In genomic region chr5:138440226-138441073, GRCh38 we compare ENCODE assay signal across 11 cellular contexts. TPM values are rescaled to one million over a fixed set of nuclear protein-coding genes. Genes with fewer than 3 reads are reported as not detected.
A peak's percentile ranks its signal among the peaks of the same experiment; 100 is the strongest.
DNase-seq lines count a peak whose midpoint lies in the region; ATAC-seq lines count a peak whose summit lies in the region.
"Had no signal": no experiment of that assay in that cellular context is flagged by ENCODE, and none has a peak within 500 bp of the region (broad histone marks: within the 10 kb centered on the region; RNA-seq: fewer than 3 reads in every experiment).

No MANE protein-coding gene starts in this region.

- peak overlapping the region; percentile 61 for H3K4me3 Mint-ChIP-seq in activated T-helper 1 cell treated with anti-CD3 and anti-CD28 coated beads, Interleukin-12 subunit alpha, Interleukin-12 subunit beta, Interleukin-2, Interleukin-4 antibody, amounts not matched to agents 30 ng/mL and 10 ng/mL and 1 ng/mL, durations not matched to agents 14 hours and 24 hours and 36 hours

- H3K36me3 Mint-ChIP-seq in activated T-helper 1 cell treated with anti-CD3 and anti-CD28 coated beads, Interleukin-12 subunit alpha, Interleukin-12 subunit beta, Interleukin-2, Interleukin-4 antibody, amounts not matched to agents 30 ng/mL and 10 ng/mL and 1 ng/mL, durations not matched to agents 14 hours and 24 hours and 36 hours (ENCODE audit: low read depth): peaks cover 12% of the 10 kb centered on the region

- intact Hi-C loops in left cardiac atrium (cut with DNase I): no loop called here
- intact Hi-C loops in left ventricle myocardium superior (cut with micrococcal nuclease): no loop called here
- intact Hi-C loops in activated T-helper 1 cell treated with anti-CD3 and anti-CD28 coated beads, Interleukin-12 subunit alpha, Interleukin-12 subunit beta, Interleukin-2, Interleukin-4 antibody, amounts not matched to agents 30 ng/mL and 10 ng/mL and 1 ng/mL, durations not matched to agents 14 hours and 24 hours and 36 hours (cut with micrococcal nuclease): no loop called here

- peaks cover 6% of the 10 kb centered on the region for H3K27me3 Mint-ChIP-seq in activated T-helper 1 cell treated with anti-CD3 and anti-CD28 coated beads, Interleukin-12 subunit alpha, Interleukin-12 subunit beta, Interleukin-2, Interleukin-4 antibody, amounts not matched to agents 30 ng/mL and 10 ng/mL and 1 ng/mL, durations not matched to agents 14 hours and 24 hours and 36 hours (ENCODE audit: insufficient read depth)
- H3K27me3 Mint-ChIP-seq: CD4-positive, CD25-positive, alpha-beta regulatory T cell had no signal

- ATAC-seq in left cardiac atrium (no peak), left ventricle myocardium superior (no peak), HG03432 (IDR thresholded peaks at IDR 0.05; ENCODE audit: unreplicated experiment) (no peak)

- peak overlapping the region; percentile 59 for H3K27ac ChIP-seq in temporal lobe (ENCODE audit: low read depth, low read length)

- no peak overlapping the region for H3K27ac Mint-ChIP-seq in activated T-helper 1 cell treated with anti-CD3 and anti-CD28 coated beads, Interleukin-12 subunit alpha, Interleukin-12 subunit beta, Interleukin-2, Interleukin-4 antibody, amounts not matched to agents 30 ng/mL and 10 ng/mL and 1 ng/mL, durations not matched to agents 14 hours and 24 hours and 36 hours
- H3K27ac Mint-ChIP-seq: CD4-positive, CD25-positive, alpha-beta regulatory T cell had no signal

- H3K4me1 Mint-ChIP-seq in activated T-helper 1 cell treated with anti-CD3 and anti-CD28 coated beads, Interleukin-12 subunit alpha, Interleukin-12 subunit beta, Interleukin-2, Interleukin-4 antibody, amounts not matched to agents 30 ng/mL and 10 ng/mL and 1 ng/mL, durations not matched to agents 14 hours and 24 hours and 36 hours (ENCODE audit: low read depth): peaks cover 13% of the 10 kb centered on the region

- no peaks in the 10 kb centered on the region for H3K9me3 Mint-ChIP-seq in activated T-helper 1 cell treated with anti-CD3 and anti-CD28 coated beads, Interleukin-12 subunit alpha, Interleukin-12 subunit beta, Interleukin-2, Interleukin-4 antibody, amounts not matched to agents 30 ng/mL and 10 ng/mL and 1 ng/mL, durations not matched to agents 14 hours and 24 hours and 36 hours

- DNase-seq in left cardiac atrium: peak; percentile 26
- DNase-seq in left ventricle myocardium superior: no peak
- no peak for DNase-seq in activated T-helper 1 cell treated with anti-CD3 and anti-CD28 coated beads, Interleukin-12 subunit alpha, Interleukin-12 subunit beta, Interleukin-2, Interleukin-4 antibody, amounts not matched to agents 30 ng/mL and 10 ng/mL and 1 ng/mL, durations not matched to agents 14 hours and 24 hours and 36 hours (ENCODE audit: low spot score)
- DNase-seq in islet precursor cell: peak; percentile 53
- no peak for DNase-seq in pons (ENCODE audit: low spot score)
- no peak for DNase-seq in NCI-H69 (lab: John Stamatoyannopoulos, UW)
- DNase-seq: CD4-positive, CD25-positive, alpha-beta regulatory T cell; foreskin fibroblast; MM.1S had no signal

RNA-seq across cellular contexts. Expression of gene REEP2, which starts 1.6 kb away (rescaled TPM):
- 10 to 100 TPM; 15.6 to 17.0 TPM for total RNA-seq in left cardiac atrium
- 6.3 TPM for total RNA-seq in left ventricle myocardium superior
- total RNA-seq in activated T-helper 1 cell treated with anti-CD3 and anti-CD28 coated beads, Interleukin-12 subunit alpha, Interleukin-12 subunit beta, Interleukin-2, Interleukin-4 antibody, amounts not matched to agents 30 ng/mL and 10 ng/mL and 1 ng/mL, durations not matched to agents 14 hours and 24 hours and 36 hours: 5.1 and 5.4 TPM in 2 replicates
- 73.5 TPM for total RNA-seq in temporal lobe
- total RNA-seq: CD4-positive, CD25-positive, alpha-beta regulatory T cell had no signal

RNA-seq across cellular contexts. Expression of gene EGR1, which starts 24.8 kb away (rescaled TPM):
- total RNA-seq in left cardiac atrium: 10 to 100 TPM; 29.1 to 71.9 TPM
- 6.4 TPM for total RNA-seq in left ventricle myocardium superior
- total RNA-seq in activated T-helper 1 cell treated with anti-CD3 and anti-CD28 coated beads, Interleukin-12 subunit alpha, Interleukin-12 subunit beta, Interleukin-2, Interleukin-4 antibody, amounts not matched to agents 30 ng/mL and 10 ng/mL and 1 ng/mL, durations not matched to agents 14 hours and 24 hours and 36 hours: 42.8 and 43.0 TPM in 2 replicates
- 3.2 TPM for total RNA-seq in temporal lobe

Comparison
In these comparisons a context has a peak if more than half of its experiments do, and no peak if none do; other contexts are left out.
1. DNase-seq: peak in left cardiac atrium (single experiment) and islet precursor cell (single experiment); none in left ventricle myocardium superior (single experiment), activated T-helper 1 cell treated with anti-CD3 and anti-CD28 coated beads, Interleukin-12 subunit alpha, Interleukin-12 subunit beta, Interleukin-2, Interleukin-4 antibody, amounts not matched to agents 30 ng/mL and 10 ng/mL and 1 ng/mL, durations not matched to agents 14 hours and 24 hours and 36 hours (single experiment), pons (single experiment) and NCI-H69 (single experiment).